In the genomic region with DNA sequence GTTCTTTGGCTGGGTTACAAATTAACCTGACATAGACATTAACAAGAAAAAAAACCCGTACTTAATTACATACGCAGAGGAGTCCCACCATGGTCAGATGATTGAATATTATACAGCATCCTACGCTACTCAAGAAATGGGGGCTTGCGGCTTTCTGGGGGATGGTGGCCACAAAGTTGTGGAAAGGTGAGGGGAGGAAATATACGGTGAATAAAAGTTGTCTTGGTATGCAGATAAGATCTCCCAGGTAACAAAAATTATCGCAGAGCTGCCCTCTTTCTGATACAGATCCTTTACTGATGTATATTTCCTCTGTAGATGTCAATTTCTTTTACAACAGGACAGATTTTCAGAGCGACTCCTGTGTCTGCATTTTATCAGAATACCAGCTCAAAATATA, we compare ENCODE assay signal across 8 cellular contexts. TPM values are rescaled to one million over a fixed set of nuclear protein-coding genes. Genes with fewer than 3 reads are reported as not detected.
DNase-seq lines count a peak whose midpoint lies in the region; ATAC-seq and TF ChIP-seq lines count a peak whose summit lies in the region.

No MANE protein-coding gene starts in this region.

- H3K4me2 ChIP-seq in mesendoderm (ENCODE audit: low read length): peak overlapping the region; percentile 73

- ATAC-seq in heart left ventricle (no peak), left cardiac atrium (no peak), HG02840 (IDR thresholded peaks at IDR 0.05; ENCODE audit: low FRiP score, unreplicated experiment) (no peak)

- peak overlapping the region; percentile 91 for H3K9ac ChIP-seq in mesendoderm (ENCODE audit: low read length)

- H2AK5ac ChIP-seq in mesendoderm (ENCODE audit: low read length): no peak overlapping the region

- peak overlapping the region in 11 of 12 donors; percentile 92 to 98 (median 94) for H3K27ac ChIP-seq in heart left ventricle
- no peak overlapping the region for H3K27ac ChIP-seq in brain microvascular endothelial cell
- H3K27ac ChIP-seq in mesendoderm (ENCODE audit: low read depth, low read length): no peak overlapping the region
- peak overlapping the region; percentile 84 for H3K27ac ChIP-seq in urinary bladder (ENCODE audit: low read depth)

- H3K36me3 ChIP-seq in heart left ventricle (peaks cover 0 to 11% (median 2%) of the 10 kb centered on the region in 9 donors), brain microvascular endothelial cell (replicated peaks) (no peaks in the 10 kb centered on the region), mesendoderm (ENCODE audit: control insufficient read depth, insufficient read depth, low read length) (no peaks in the 10 kb centered on the region), urinary bladder (ENCODE audit: insufficient read depth) (no peaks in the 10 kb centered on the region)

- H4K8ac ChIP-seq in mesendoderm (ENCODE audit: low read depth, low read length): no peak overlapping the region

- in situ Hi-C loops in brain microvascular endothelial cell (cut with HindIII; ENCODE audit: low pct_ligation_motif_present, low sequenced_read_pairs): no loop called here

- H3K79me1 ChIP-seq in mesendoderm (ENCODE audit: low read length): peaks cover 5% of the 10 kb centered on the region

- H3K79me2 ChIP-seq in mesendoderm (ENCODE audit: control insufficient read depth, insufficient read depth, low read length): peaks cover 60% of the 10 kb centered on the region

- TF ChIP-seq POLR2A in heart left ventricle (IDR thresholded peaks at IDR 0.05): no peak

- no peak overlapping the region for H3K23ac ChIP-seq in mesendoderm (ENCODE audit: low read length)

- no peak overlapping the region for H3K18ac ChIP-seq in mesendoderm (ENCODE audit: low read length)

- no peak for DNase-seq in heart left ventricle
- DNase-seq in left cardiac atrium: no peak
- DNase-seq in brain microvascular endothelial cell: no peak
- DNase-seq in mesendoderm: no peak
- DNase-seq in stimulated activated CD4-positive, alpha-beta T cell treated with anti-CD3 and anti-CD28 coated beads, Interleukin-15, amount 100 ng/mL, for 24 hours: no peak
- DNase-seq in NK-92 (lab: John Stamatoyannopoulos, UW; ENCODE audit: unreplicated experiment): no peak

- H2BK120ac ChIP-seq in mesendoderm (ENCODE audit: low read depth, low read length): no peak overlapping the region

- 3 to 4% (median 3%) methylated on average over 7 of the region's 7 CpGs for WGBS in heart left ventricle, 4 donors
- no CpG with 5 or more reads among the region's 7 CpGs for WGBS in mesendoderm (ENCODE audit: extremely low coverage, insufficient coverage, low lambda C conversion rate)
- WGBS in urinary bladder: 2% methylated on average over 7 of the region's 7 CpGs

- H3K56ac ChIP-seq in mesendoderm (ENCODE audit: low read length): peak overlapping the region; percentile 95

- H3K4me1 ChIP-seq in heart left ventricle (peaks cover 5 to 61% (median 39%) of the 10 kb centered on the region in 12 donors), mesendoderm (ENCODE audit: control insufficient read depth, low read depth, low read length) (peaks cover 2% of the 10 kb centered on the region), urinary bladder (ENCODE audit: insufficient read depth) (no peaks in the 10 kb centered on the region)

- no peak overlapping the region for H3K4ac ChIP-seq in mesendoderm (ENCODE audit: low read depth, low read length)

- H4K5ac ChIP-seq in mesendoderm (ENCODE audit: low read length): no peak overlapping the region

- H3K9me3 ChIP-seq in heart left ventricle: no peaks in the 10 kb centered on the region

- H2BK5ac ChIP-seq in mesendoderm (ENCODE audit: low read length): no peak overlapping the region

- no peak overlapping the region for H2BK15ac ChIP-seq in mesendoderm (replicated peaks; ENCODE audit: low read depth)

- intact Hi-C loops in heart left ventricle (cut with DNase I) (loop anchor here (1.0 to 10.0 kb wide), 15 partner anchors 175 to 555 kb away; a partner anchor contains a TSS), left cardiac atrium (cut with DNase I) (loop anchor here in 1 of 2 donors (5.0 to 10.0 kb wide), 2 partner anchors 215 to 257 kb away; a partner anchor contains a TSS)

- TF ChIP-seq CTCF in heart left ventricle (IDR thresholded peaks at IDR 0.05): no peak
- no peak for TF ChIP-seq CTCF in brain microvascular endothelial cell (IDR thresholded peaks at IDR 0.05; ENCODE audit: low read depth, low read length, missing control alignments)

- H3K4me3 ChIP-seq in heart left ventricle (peak overlapping the region; percentile 72 to 90 (median 77)), brain microvascular endothelial cell (ENCODE audit: low read depth, low read length) (peak overlapping the region; percentile 90), mesendoderm (ENCODE audit: low read length) (peak overlapping the region; percentile 74), urinary bladder (ENCODE audit: low read depth, low read length) (peak overlapping the region; percentile 89)

- H3K27me3 ChIP-seq in heart left ventricle: no peaks in the 10 kb centered on the region
- H3K27me3 ChIP-seq in brain microvascular endothelial cell (replicated peaks): no peaks in the 10 kb centered on the region
- H3K27me3 ChIP-seq in mesendoderm (ENCODE audit: insufficient read depth, low read length, poor library complexity): no peaks in the 10 kb centered on the region

RNA-seq across cellular contexts. Expression of a gene that starts 0.9 kb away (rescaled TPM):
- total RNA-seq in heart left ventricle (10 to 100 TPM; 14.2 to 23.5 (median 19.1) TPM), left cardiac atrium (10 to 100 TPM; 15.4 to 21.2 TPM), urinary bladder (46.7 TPM)
- polyA plus RNA-seq in heart left ventricle (10 to 100 TPM in 1 of 2 donors, 1 to 10 TPM in 1; 6.0 to 11.1 TPM), urinary bladder (16.3 TPM)
- 32.1 TPM for polyA plus RNA-seq in mesendoderm (2013, experiment 1 of 2)
- 31.2 TPM for polyA plus RNA-seq in mesendoderm (2013, experiment 2 of 2)

RNA-seq across cellular contexts. Expression of a gene that starts 1.1 kb away (rescaled TPM):
- total RNA-seq in heart left ventricle (1 to 10 TPM in 2 of 9 donors, under 1 TPM in 6, not detected in 1; 0.21 to 5.4 (median 0.86) TPM), left cardiac atrium (1 to 10 TPM in 1 of 2 donors, under 1 TPM in 1; 0.24 to 1.8 TPM), urinary bladder (30.4 TPM)
- polyA plus RNA-seq in heart left ventricle (under 1 TPM; 0.08 TPM), urinary bladder (0.15 TPM)
- 40.2 TPM for polyA plus RNA-seq in mesendoderm (2013, experiment 1 of 2)
- 38.9 TPM for polyA plus RNA-seq in mesendoderm (2013, experiment 2 of 2)

RNA-seq across cellular contexts. Expression of a gene that starts 28.2 kb away (rescaled TPM):
- total RNA-seq in heart left ventricle (under 1 TPM in 1 of 9 donors, not detected in 8; 0.08 TPM), left cardiac atrium (under 1 TPM in 1 of 2 donors, not detected in 1; 0.03 TPM), urinary bladder (0.11 TPM)
- polyA plus RNA-seq in heart left ventricle (under 1 TPM in 1 of 2 donors, not detected in 1; 0.04 TPM), urinary bladder (0.04 TPM)
- polyA plus RNA-seq in mesendoderm (2013, experiment 1 of 2): 0.14 TPM
- polyA plus RNA-seq in mesendoderm (2013, experiment 2 of 2): 0.17 TPM

Comparison
In these comparisons a context has a peak if more than half of its experiments do, and no peak if none do; other contexts are left out.
1. H3K27ac ChIP-seq: peak in heart left ventricle (11 of 12) and urinary bladder (single experiment); none in brain microvascular endothelial cell (single experiment) and mesendoderm (single experiment).
2. Peak in every context shown above with its lines, with median percentiles within 50 percentile points of each other: H3K4me3 ChIP-seq.